1 cellular context compared by ENCODE assay signal in the genomic region with DNA sequence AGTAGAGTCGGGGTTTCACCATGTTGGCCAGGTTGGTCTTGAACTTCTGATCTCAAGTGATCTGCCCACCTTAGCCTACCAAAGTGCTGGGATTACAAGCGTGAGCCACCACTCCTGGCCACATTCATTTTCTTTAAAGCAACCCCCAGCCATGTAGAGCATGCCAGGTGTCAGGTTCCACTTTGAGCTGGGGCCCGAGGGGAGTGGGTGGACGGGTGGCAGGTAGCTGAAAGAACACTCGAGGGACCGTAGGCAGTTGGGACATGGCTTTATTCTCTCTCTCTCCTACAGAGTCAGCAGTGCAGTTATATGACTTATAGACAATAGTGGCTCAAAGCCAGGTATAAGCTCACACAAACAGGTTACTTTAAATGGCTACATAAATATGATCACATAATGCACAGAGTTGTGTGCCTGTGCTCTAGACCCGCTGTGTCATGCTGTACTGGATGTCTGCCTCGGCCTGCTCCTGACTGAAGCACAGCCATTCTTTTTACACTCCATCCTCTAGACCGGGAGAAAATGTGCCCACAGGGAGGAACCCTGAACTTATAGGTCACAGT.
TF ChIP-seq lines count a peak whose summit lies in the region.

No MANE protein-coding gene starts in this region.

TF ChIP-seq in Ishikawa, 13 proteins besides CTCF, POLR2A, EP300 and RAD21 (continued from another document):
- TF ChIP-seq CREB1 (IDR thresholded peaks at IDR 0.05; ENCODE audit: low read depth) (no peak), YY1 (IDR thresholded peaks at IDR 0.05; ENCODE audit: low read depth) (no peak), CEBPB (IDR thresholded peaks at IDR 0.05) (no peak), TCF12 (IDR thresholded peaks at IDR 0.05; ENCODE audit: low read depth) (no peak)
- TF ChIP-seq, protein P1, sequence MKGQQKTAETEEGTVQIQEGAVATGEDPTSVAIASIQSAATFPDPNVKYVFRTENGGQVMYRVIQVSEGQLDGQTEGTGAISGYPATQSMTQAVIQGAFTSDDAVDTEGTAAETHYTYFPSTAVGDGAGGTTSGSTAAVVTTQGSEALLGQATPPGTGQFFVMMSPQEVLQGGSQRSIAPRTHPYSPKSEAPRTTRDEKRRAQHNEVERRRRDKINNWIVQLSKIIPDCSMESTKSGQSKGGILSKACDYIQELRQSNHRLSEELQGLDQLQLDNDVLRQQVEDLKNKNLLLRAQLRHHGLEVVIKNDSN (IDR thresholded peaks at IDR 0.05), result no peak
